10 cellular contexts compared by ENCODE assay signal in the genomic region with DNA sequence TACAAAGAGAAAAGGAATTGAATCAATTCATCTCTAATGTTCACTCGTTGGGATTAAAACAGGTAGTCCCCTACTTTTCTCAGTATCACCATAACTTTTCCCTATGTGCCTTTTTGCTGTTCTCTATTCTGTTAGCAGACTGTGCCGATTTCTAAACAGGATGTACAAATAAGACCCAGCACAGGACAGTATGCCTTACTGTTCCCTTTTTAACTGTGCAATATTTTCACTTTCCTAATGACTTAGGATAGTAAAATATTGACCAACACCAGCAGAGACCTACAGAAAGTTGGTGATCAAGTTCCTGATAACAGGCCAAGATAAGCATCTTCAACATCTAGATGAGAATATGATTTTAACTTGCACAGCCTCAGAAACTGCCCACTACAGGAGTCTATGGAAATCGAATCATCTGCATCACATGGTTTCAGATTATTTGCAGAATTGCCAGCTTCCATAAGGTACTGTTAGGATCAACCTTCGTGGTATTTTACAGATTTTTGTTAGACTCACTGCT. TPM values are rescaled to one million over a fixed set of nuclear protein-coding genes. Genes with fewer than 3 reads are reported as not detected.
DNase-seq lines count a peak whose midpoint lies in the region; ATAC-seq, FAIRE-seq and TF ChIP-seq lines count a peak whose summit lies in the region.
"Had no signal": no experiment of that assay in that cellular context is flagged by ENCODE, and none has a peak within 500 bp of the region (broad histone marks: within the 10 kb centered on the region; RNA-seq: fewer than 3 reads in every experiment).

No MANE protein-coding gene starts in this region.

- intact Hi-C loops in endothelial cell of umbilical vein (cut with micrococcal nuclease) (no loop called here), testis (cut with DNase I; ENCODE audit: low total_unique reads) (no loop called here)
- intact Hi-C loops in CD4-positive, alpha-beta memory T cell (cut with micrococcal nuclease), result no loop called here

- CTCF ChIA-PET in endothelial cell of umbilical vein (lab: Charles Lee), result no interaction called here
- CTCF ChIA-PET in CD4-positive, alpha-beta memory T cell (lab: Charles Lee; ENCODE audit: partially characterized antibody), result no interaction called here

- POLR2A ChIA-PET in endothelial cell of umbilical vein (lab: Charles Lee), result no interaction called here
- POLR2A ChIA-PET in CD4-positive, alpha-beta memory T cell (lab: Charles Lee; ENCODE audit: partially characterized antibody), result no interaction called here

- H3K27ac ChIP-seq in endothelial cell of umbilical vein (ENCODE audit: insufficient read depth, low read depth, low read length) (no peak overlapping the region), caudate nucleus (ENCODE audit: low read depth, low read length) (no peak overlapping the region), testis (no peak overlapping the region), GM23248 (no peak overlapping the region)
- no peak overlapping the region for H3K27ac ChIP-seq in CD4-positive, alpha-beta memory T cell (ENCODE audit: low read depth, low read length)

- in situ Hi-C loops in GM23248 (cut with MboI), result no loop called here

- no peaks in the 10 kb centered on the region for H3K9me1 ChIP-seq in endothelial cell of umbilical vein (replicated peaks; ENCODE audit: control insufficient read depth, extremely low read depth, insufficient read depth, low read length)

- H3K36me3 ChIP-seq in endothelial cell of umbilical vein (ENCODE audit: control insufficient read depth in 2 of 2, extremely low read depth in 1 of 2, insufficient read depth in 2 of 2, low read length in 2 of 2) (peaks cover 33 to 36% of the 10 kb centered on the region in 2 experiments), testis (ENCODE audit: low read depth, missing control alignments) (no peaks in the 10 kb centered on the region), GM23248 (ENCODE audit: low read depth) (peaks cover 31% of the 10 kb centered on the region)
- H3K36me3 ChIP-seq in CD4-positive, alpha-beta memory T cell (ENCODE audit: insufficient read depth, low read length), result peaks cover 46% of the 10 kb centered on the region

- H2AFZ ChIP-seq in endothelial cell of umbilical vein (ENCODE audit: low read depth, low read length) (no peak overlapping the region), GM23248 (no peak overlapping the region)

- no peak overlapping the region for H3K4me2 ChIP-seq in endothelial cell of umbilical vein (ENCODE audit: insufficient read depth, low read length)
- no peak overlapping the region for H3K4me2 ChIP-seq in GM23248 (ENCODE audit: unreplicated experiment)

- no peaks in the 10 kb centered on the region for H3K4me1 ChIP-seq in endothelial cell of umbilical vein (ENCODE audit: control insufficient read depth, extremely low read depth, insufficient read depth, low read length)
- no peaks in the 10 kb centered on the region for H3K4me1 ChIP-seq in testis
- H3K4me1 ChIP-seq in CD4-positive, alpha-beta memory T cell (ENCODE audit: insufficient read depth, low read length), result no peaks in the 10 kb centered on the region
- no peaks in the 10 kb centered on the region for H3K4me1 ChIP-seq in GM23248 (ENCODE audit: insufficient read depth)

- BruUV-seq in endothelial cell of umbilical vein (replicated peaks; lab: Mats Ljungman, UMichigan), result no TSS peak

- no peak for DNase-seq in endothelial cell of umbilical vein (ENCODE audit: low read depth, low spot score)
- DNase-seq in caudate nucleus (lab: John Stamatoyannopoulos, UW), result no peak
- DNase-seq in testis, result no peak
- no peak for DNase-seq in CD4-positive, alpha-beta memory T cell
- DNase-seq in GM23248, result no peak
- DNase-seq: head of caudate nucleus, NCI-H1930 had no signal

- H3K36me3 Mint-ChIP-seq in CD4-positive, alpha-beta memory T cell, result peaks cover 86 to 90% of the 10 kb centered on the region in 2 donors

- peak overlapping the region in 1 of 7 donors; percentile 83 for H3K27ac Mint-ChIP-seq in CD4-positive, alpha-beta memory T cell

- H3K4me1 Mint-ChIP-seq in CD4-positive, alpha-beta memory T cell, result peaks cover 0 to 7% (median 6%) of the 10 kb centered on the region in 4 donors

- H3K27me3 ChIP-seq in endothelial cell of umbilical vein (ENCODE audit: control insufficient read depth in 2 of 2, insufficient read depth in 2 of 2, low read length in 2 of 2), result no peaks in the 10 kb centered on the region
- no peaks in the 10 kb centered on the region for H3K27me3 ChIP-seq in testis
- no peaks in the 10 kb centered on the region for H3K27me3 ChIP-seq in CD4-positive, alpha-beta memory T cell (ENCODE audit: insufficient read depth, low read length)
- no peaks in the 10 kb centered on the region for H3K27me3 ChIP-seq in GM23248 (replicated peaks; ENCODE audit: insufficient read depth)

- H3K79me2 ChIP-seq in endothelial cell of umbilical vein (ENCODE audit: control insufficient read depth, insufficient read depth, low read length) (peaks cover 7% of the 10 kb centered on the region), GM23248 (ENCODE audit: insufficient read depth) (no peaks in the 10 kb centered on the region)

- no peak for TF ChIP-seq POLR2A in endothelial cell of umbilical vein (IDR thresholded peaks at IDR 0.05; ENCODE audit: low read depth, low read length)
- TF ChIP-seq POLR2A in testis (IDR thresholded peaks at IDR 0.05), result no peak

- no peak overlapping the region for H3K4me3 Mint-ChIP-seq in CD4-positive, alpha-beta memory T cell

- WGBS in testis, 2 donors, result 89 to 93% methylated on average over 4 of the region's 4 CpGs
- WGBS in GM23248 (ENCODE audit: low coverage in 1 of 2, low lambda C conversion rate in 2 of 2, missing lambda C conversion rate in 2 of 2), 2 experiments, result 75 to 80% methylated on average over 4 of the region's 4 CpGs

- H3F3A ChIP-seq in GM23248 (ENCODE audit: insufficient read depth), result no peaks in the 10 kb centered on the region

- H3K27me3 Mint-ChIP-seq in CD4-positive, alpha-beta memory T cell, result no peaks in the 10 kb centered on the region

- H3K9ac ChIP-seq in endothelial cell of umbilical vein (replicated peaks; ENCODE audit: extremely low read depth, insufficient read depth, low read length), result no peak overlapping the region
- H3K9ac ChIP-seq in GM23248, result no peak overlapping the region

- H3K4me3 ChIP-seq in endothelial cell of umbilical vein (replicated peaks in 1 of 3; ENCODE audit: insufficient read depth in 1 of 3, low read depth in 1 of 3, low read length in 3 of 3), result no peak overlapping the region
- no peak overlapping the region for H3K4me3 ChIP-seq in testis
- H3K4me3 ChIP-seq in CD4-positive, alpha-beta memory T cell (ENCODE audit: low read length in 2 of 2), result no peak overlapping the region
- H3K4me3 ChIP-seq in GM23248, result no peak overlapping the region

- no peak for FAIRE-seq in endothelial cell of umbilical vein (lab: Jason Lieb, UNC)

- TF ChIP-seq CTCF in endothelial cell of umbilical vein (IDR thresholded peaks at IDR 0.05; ENCODE audit: extremely low read depth in 1 of 2, insufficient read depth in 1 of 2, low read depth in 1 of 2, low read length in 2 of 2) (no peak), testis (IDR thresholded peaks at IDR 0.05) (no peak)

- no peaks in the 10 kb centered on the region for H3K9me2 ChIP-seq in GM23248 (ENCODE audit: insufficient read depth)

- H3K9me3 ChIP-seq in endothelial cell of umbilical vein (replicated peaks; ENCODE audit: control insufficient read depth, insufficient read depth, low read length) (no peaks in the 10 kb centered on the region), testis (no peaks in the 10 kb centered on the region), GM23248 (ENCODE audit: low read depth) (no peaks in the 10 kb centered on the region)
- no peaks in the 10 kb centered on the region for H3K9me3 ChIP-seq in CD4-positive, alpha-beta memory T cell (ENCODE audit: control insufficient read depth in 1 of 2, low read length in 2 of 2)

- ATAC-seq in GM18868 (IDR thresholded peaks at IDR 0.05; ENCODE audit: unreplicated experiment) (peak; percentile 79), GM21529 (IDR thresholded peaks at IDR 0.05; ENCODE audit: unreplicated experiment) (peak; percentile 83), HG03108 (IDR thresholded peaks at IDR 0.05; ENCODE audit: unreplicated experiment) (peak; percentile 93)

- no peaks in the 10 kb centered on the region for H4K20me1 ChIP-seq in endothelial cell of umbilical vein (replicated peaks; ENCODE audit: control insufficient read depth, extremely low read depth, insufficient read depth, low read length)
- H4K20me1 ChIP-seq in GM23248 (ENCODE audit: insufficient read depth), result no peaks in the 10 kb centered on the region

- H3K9me3 Mint-ChIP-seq in CD4-positive, alpha-beta memory T cell, result peaks cover 0 to 7% (median 1%) of the 10 kb centered on the region in 8 donors

- dilution Hi-C loops in endothelial cell of umbilical vein (cut with MboI; ENCODE audit: extremely low pct_ligation_motif_present, low sequenced_read_pairs), result no loop called here

RNA-seq across cellular contexts. Expression of a gene that starts 42.0 kb away (rescaled TPM):
- 82.8 and 90.6 TPM in 2 replicates for total RNA-seq in endothelial cell of umbilical vein
- 24.9 and 35.5 TPM in 2 replicates for polyA plus RNA-seq in endothelial cell of umbilical vein
- polyA plus RNA-seq in endothelial cell of umbilical vein (2011; cell fraction: cytosol; rRNA removed), result 47.5 and 49.3 TPM in 2 replicates
- 52.7 and 75.7 TPM in 2 replicates for polyA plus RNA-seq in endothelial cell of umbilical vein (2011; cell fraction: nucleus; rRNA removed)
- polyA plus RNA-seq in endothelial cell of umbilical vein (2012), result 81.7 and 91.2 TPM in 2 replicates
- 30.1 and 32.2 TPM in 2 replicates for polyA minus RNA-seq in endothelial cell of umbilical vein
- 26.4 TPM for polyA minus RNA-seq in endothelial cell of umbilical vein (2011; cell fraction: cytosol; rRNA and poly(A)+ RNA removed)
- polyA minus RNA-seq in endothelial cell of umbilical vein (2011; cell fraction: nucleus; rRNA and poly(A)+ RNA removed), result 54.7 and 75.4 TPM in 2 replicates
- total RNA-seq in testis, result 10 to 100 TPM; 61.0 to 76.3 TPM
- polyA plus RNA-seq in testis (ENCODE audit: insufficient read depth, low read depth, low replicate concordance), result 96.2 TPM
- 10 to 100 TPM; 60.9 to 65.4 TPM for total RNA-seq in CD4-positive, alpha-beta memory T cell
- 10 to 100 TPM; 26.9 to 35.2 TPM for polyA plus RNA-seq in CD4-positive, alpha-beta memory T cell
- total RNA-seq in GM23248 (2014; rRNA removed; shearing (Covaris generic)), result 48.7 and 55.0 TPM in 2 replicates
- 38.8 and 41.5 TPM in 2 replicates for polyA plus RNA-seq in GM23248 (2016; fragmentation: Nextera tagmentation; extraction: Ambion mirVana)

RNA-seq across cellular contexts. Expression of a gene that starts 51.4 kb away (rescaled TPM):
- total RNA-seq in endothelial cell of umbilical vein (0.72 and 1.9 TPM in 2 replicates), testis (10 to 100 TPM; 10.4 to 15.7 TPM)
- polyA plus RNA-seq in endothelial cell of umbilical vein (0.41 and 0.61 TPM in 2 replicates), testis (ENCODE audit: insufficient read depth, low read depth, low replicate concordance) (46.0 TPM), GM23248 (2016; fragmentation: Nextera tagmentation; extraction: Ambion mirVana) (0.30 and 0.85 TPM in 2 replicates)
- 0.27 and 0.30 TPM in 2 replicates for polyA plus RNA-seq in endothelial cell of umbilical vein (2011; cell fraction: cytosol; rRNA removed)
- 5.3 and 7.0 TPM in 2 replicates for polyA plus RNA-seq in endothelial cell of umbilical vein (2011; cell fraction: nucleus; rRNA removed)
- 0.30 and 0.58 TPM in 2 replicates for polyA plus RNA-seq in endothelial cell of umbilical vein (2012)
- polyA minus RNA-seq in endothelial cell of umbilical vein, result 3.6 and 3.8 TPM in 2 replicates
- 0.31 TPM for polyA minus RNA-seq in endothelial cell of umbilical vein (2011; cell fraction: cytosol; rRNA and poly(A)+ RNA removed)
- 6.0 and 9.2 TPM in 2 replicates for polyA minus RNA-seq in endothelial cell of umbilical vein (2011; cell fraction: nucleus; rRNA and poly(A)+ RNA removed)
- 1 to 10 TPM; 1.4 to 2.3 TPM for total RNA-seq in CD4-positive, alpha-beta memory T cell
- under 1 TPM in 1 of 2 donors, not detected in 1; 0.30 TPM for polyA plus RNA-seq in CD4-positive, alpha-beta memory T cell
- total RNA-seq in GM23248 (2014; rRNA removed; shearing (Covaris generic)), result 1.0 and 1.2 TPM in 2 replicates
